ENCODE assay signal across 1 cellular context in the genomic region with DNA sequence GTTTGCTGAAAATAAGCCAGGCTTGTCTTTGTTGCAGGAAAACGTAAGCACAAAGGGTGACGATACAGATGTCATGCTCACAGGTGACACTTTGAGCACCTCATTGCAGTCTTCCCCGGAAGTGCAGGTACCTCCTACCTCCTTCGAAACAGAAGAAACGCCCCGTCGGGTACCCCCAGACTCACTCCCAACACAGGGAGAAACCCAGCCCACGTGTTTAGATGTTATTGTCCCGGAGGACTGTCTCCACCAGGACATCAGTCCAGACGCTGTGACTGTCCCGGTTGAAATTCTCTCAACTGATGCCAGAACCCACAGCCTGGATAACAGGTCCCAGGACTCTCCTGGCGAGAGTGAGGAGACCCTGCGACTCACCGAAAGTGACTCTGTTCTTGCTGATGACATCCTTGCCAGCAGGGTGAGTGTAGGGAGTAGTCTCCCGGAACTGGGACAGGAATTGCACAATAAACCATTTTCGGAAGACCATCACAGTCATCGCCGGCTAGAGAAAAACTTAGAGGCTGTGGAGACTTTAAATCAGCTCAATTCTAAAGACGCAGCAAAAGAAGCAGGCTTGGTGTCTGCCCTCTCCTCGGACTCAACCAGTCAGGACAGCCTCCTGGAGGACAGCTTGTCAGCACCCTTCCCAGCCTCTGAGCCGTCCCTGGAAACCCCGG.
TF ChIP-seq lines count a peak whose summit lies in the region.

No MANE protein-coding gene starts in this region.

TF ChIP-seq in GM12878, 131 proteins besides CTCF, POLR2A, EP300 and RAD21:
- TF ChIP-seq, protein P1, sequence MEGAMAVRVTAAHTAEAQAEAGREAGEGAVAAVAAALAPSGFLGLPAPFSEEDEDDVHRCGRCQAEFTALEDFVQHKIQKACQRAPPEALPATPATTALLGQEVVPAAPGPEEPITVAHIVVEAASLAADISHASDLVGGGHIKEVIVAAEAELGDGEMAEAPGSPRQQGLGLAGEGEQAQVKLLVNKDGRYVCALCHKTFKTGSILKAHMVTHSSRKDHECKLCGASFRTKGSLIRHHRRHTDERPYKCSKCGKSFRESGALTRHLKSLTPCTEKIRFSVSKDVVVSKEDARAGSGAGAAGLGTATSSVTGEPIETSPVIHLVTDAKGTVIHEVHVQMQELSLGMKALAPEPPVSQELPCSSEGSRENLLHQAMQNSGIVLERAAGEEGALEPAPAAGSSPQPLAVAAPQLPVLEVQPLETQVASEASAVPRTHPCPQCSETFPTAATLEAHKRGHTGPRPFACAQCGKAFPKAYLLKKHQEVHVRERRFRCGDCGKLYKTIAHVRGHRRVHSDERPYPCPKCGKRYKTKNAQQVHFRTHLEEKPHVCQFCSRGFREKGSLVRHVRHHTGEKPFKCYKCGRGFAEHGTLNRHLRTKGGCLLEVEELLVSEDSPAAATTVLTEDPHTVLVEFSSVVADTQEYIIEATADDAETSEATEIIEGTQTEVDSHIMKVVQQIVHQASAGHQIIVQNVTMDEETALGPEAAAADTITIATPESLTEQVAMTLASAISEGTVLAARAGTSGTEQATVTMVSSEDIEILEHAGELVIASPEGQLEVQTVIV (IDR thresholded peaks at IDR 0.05; ENCODE audit: borderline replicate concordance, partially characterized antibody) = no peak
- TF ChIP-seq, protein P2, sequence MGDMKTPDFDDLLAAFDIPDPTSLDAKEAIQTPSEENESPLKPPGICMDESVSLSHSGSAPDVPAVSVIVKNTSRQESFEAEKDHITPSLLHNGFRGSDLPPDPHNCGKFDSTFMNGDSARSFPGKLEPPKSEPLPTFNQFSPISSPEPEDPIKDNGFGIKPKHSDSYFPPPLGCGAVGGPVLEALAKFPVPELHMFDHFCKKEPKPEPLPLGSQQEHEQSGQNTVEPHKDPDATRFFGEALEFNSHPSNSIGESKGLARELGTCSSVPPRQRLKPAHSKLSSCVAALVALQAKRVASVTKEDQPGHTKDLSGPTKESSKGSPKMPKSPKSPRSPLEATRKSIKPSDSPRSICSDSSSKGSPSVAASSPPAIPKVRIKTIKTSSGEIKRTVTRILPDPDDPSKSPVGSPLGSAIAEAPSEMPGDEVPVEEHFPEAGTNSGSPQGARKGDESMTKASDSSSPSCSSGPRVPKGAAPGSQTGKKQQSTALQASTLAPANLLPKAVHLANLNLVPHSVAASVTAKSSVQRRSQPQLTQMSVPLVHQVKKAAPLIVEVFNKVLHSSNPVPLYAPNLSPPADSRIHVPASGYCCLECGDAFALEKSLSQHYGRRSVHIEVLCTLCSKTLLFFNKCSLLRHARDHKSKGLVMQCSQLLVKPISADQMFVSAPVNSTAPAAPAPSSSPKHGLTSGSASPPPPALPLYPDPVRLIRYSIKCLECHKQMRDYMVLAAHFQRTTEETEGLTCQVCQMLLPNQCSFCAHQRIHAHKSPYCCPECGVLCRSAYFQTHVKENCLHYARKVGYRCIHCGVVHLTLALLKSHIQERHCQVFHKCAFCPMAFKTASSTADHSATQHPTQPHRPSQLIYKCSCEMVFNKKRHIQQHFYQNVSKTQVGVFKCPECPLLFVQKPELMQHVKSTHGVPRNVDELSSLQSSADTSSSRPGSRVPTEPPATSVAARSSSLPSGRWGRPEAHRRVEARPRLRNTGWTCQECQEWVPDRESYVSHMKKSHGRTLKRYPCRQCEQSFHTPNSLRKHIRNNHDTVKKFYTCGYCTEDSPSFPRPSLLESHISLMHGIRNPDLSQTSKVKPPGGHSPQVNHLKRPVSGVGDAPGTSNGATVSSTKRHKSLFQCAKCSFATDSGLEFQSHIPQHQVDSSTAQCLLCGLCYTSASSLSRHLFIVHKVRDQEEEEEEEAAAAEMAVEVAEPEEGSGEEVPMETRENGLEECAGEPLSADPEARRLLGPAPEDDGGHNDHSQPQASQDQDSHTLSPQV (IDR thresholded peaks at IDR 0.05) = no peak
- no peak for TF ChIP-seq TCF12 (IDR thresholded peaks at IDR 0.05; ENCODE audit: low read depth, low read length)
- TF ChIP-seq YY1 (IDR thresholded peaks at IDR 0.05; ENCODE audit: low read depth, low read length) = no peak
- TF ChIP-seq BCL11A (IDR thresholded peaks at IDR 0.05; ENCODE audit: low read depth, low read length) = no peak
- no peak for TF ChIP-seq ZNF622 (IDR thresholded peaks at IDR 0.05)
- no peak for TF ChIP-seq NR2C2 (IDR thresholded peaks at IDR 0.05; ENCODE audit: borderline replicate concordance, control insufficient read depth, insufficient read length, low read depth)
- TF ChIP-seq, protein P3, sequence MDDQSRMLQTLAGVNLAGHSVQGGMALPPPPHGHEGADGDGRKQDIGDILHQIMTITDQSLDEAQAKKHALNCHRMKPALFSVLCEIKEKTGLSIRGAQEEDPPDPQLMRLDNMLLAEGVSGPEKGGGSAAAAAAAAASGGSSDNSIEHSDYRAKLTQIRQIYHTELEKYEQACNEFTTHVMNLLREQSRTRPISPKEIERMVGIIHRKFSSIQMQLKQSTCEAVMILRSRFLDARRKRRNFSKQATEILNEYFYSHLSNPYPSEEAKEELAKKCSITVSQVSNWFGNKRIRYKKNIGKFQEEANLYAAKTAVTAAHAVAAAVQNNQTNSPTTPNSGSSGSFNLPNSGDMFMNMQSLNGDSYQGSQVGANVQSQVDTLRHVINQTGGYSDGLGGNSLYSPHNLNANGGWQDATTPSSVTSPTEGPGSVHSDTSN (IDR thresholded peaks at IDR 0.05; ENCODE audit: insufficient replicate concordance, low read depth, low read length) = no peak
- no peak for TF ChIP-seq SP1 (IDR thresholded peaks at IDR 0.05; ENCODE audit: low read depth, low read length)
- TF ChIP-seq HDAC2 (IDR thresholded peaks at IDR 0.05) = no peak
- TF ChIP-seq MEF2A (IDR thresholded peaks at IDR 0.05; ENCODE audit: insufficient read depth, low read depth, low read length) = no peak
- TF ChIP-seq ZNF384 (IDR thresholded peaks at IDR 0.05; ENCODE audit: borderline replicate concordance, low read depth, low read length) = no peak
- TF ChIP-seq, protein P4, sequence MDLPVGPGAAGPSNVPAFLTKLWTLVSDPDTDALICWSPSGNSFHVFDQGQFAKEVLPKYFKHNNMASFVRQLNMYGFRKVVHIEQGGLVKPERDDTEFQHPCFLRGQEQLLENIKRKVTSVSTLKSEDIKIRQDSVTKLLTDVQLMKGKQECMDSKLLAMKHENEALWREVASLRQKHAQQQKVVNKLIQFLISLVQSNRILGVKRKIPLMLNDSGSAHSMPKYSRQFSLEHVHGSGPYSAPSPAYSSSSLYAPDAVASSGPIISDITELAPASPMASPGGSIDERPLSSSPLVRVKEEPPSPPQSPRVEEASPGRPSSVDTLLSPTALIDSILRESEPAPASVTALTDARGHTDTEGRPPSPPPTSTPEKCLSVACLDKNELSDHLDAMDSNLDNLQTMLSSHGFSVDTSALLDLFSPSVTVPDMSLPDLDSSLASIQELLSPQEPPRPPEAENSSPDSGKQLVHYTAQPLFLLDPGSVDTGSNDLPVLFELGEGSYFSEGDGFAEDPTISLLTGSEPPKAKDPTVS (IDR thresholded peaks at IDR 0.05; ENCODE audit: low read depth, low read length) = no peak
- no peak for TF ChIP-seq ATF7 (IDR thresholded peaks at IDR 0.05; ENCODE audit: low read depth)
